Comparison of ENCODE assay signal across 1 cellular context in genomic region chr14:34059925-34060746, GRCh38.
A peak's percentile ranks its signal among the peaks of the same experiment; 100 is the strongest.
TF ChIP-seq lines count a peak whose summit lies in the region.

No MANE protein-coding gene starts in this region.

TF ChIP-seq in HepG2, 621 proteins besides CTCF, POLR2A, EP300 and RAD21 (continued from another document):
- TF ChIP-seq KIAA2018 (CRISPR knock-in tag; IDR thresholded peaks at IDR 0.05; ENCODE audit: borderline replicate concordance) (0 out of 2 replicates have a peak, but pooled peaks have one; percentile 66), ZNF30 (CRISPR knock-in tag; IDR thresholded peaks at IDR 0.05) (no peak), TP53 (CRISPR knock-in tag; conservative IDR thresholded peaks at IDR 0.05) (no peak), SPEN (CRISPR knock-in tag; IDR thresholded peaks at IDR 0.05; ENCODE audit: low read depth) (peak; percentile 21; the same call in 1 of the 2 replicates), KLF6 (CRISPR knock-in tag; IDR thresholded peaks at IDR 0.05) (no peak; the same call in 1 of the 2 replicates), ZFP36L1 (CRISPR knock-in tag; IDR thresholded peaks at IDR 0.05) (peak; percentile 80; the same call in 1 of the 2 replicates), ZSCAN9 (CRISPR knock-in tag; IDR thresholded peaks at IDR 0.05; ENCODE audit: borderline replicate concordance) (peak; percentile 24; the same call in 1 of the 2 replicates), ZNF670 (CRISPR knock-in tag; IDR thresholded peaks at IDR 0.05; ENCODE audit: borderline replicate concordance) (no peak), SMC3 (IDR thresholded peaks at IDR 0.05; ENCODE audit: low read length) (no peak), NR2F6 (IDR thresholded peaks at IDR 0.05) (no peak), NR2F6 (CRISPR knock-in tag; IDR thresholded peaks at IDR 0.05) (peak; percentile 50; the same call in 1 of the 2 replicates)
